Comparison of ENCODE assay signal across 8 cellular contexts in the genomic region with DNA sequence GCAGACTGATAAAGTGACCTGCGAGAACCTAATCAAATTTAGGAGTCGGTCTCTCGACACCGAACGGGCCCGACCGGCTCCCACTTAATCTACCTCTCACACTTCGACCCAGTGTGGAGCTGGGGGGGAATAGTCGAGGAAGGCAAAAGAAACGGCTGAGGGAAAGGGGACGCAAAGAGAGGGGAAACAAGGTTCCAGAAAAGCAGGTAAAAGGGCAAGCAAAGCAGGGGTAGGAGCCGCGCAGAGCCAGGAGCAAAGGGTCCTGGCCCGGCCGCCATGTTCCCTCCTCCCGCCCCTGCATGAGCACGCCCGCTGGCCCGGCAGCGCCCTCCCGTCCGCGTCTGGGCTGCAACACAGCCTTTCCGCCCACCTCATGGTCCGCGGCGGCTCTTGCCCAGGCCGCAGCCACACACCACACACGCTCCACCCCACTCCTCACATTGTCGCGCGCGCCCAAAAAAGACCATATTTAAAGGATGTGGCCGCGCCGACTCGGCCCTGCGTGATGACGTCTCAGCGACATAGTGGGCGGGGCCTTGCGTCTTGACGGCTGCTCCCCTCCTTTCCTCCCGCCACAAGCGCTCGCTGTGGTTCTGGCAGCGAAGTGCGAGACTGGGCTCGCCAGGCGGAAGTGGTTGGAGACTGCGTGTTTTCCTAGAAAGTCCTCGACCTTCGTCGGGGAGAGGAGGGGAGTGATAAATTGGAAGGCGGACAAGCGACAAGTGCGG. TPM values are rescaled to one million over a fixed set of nuclear protein-coding genes. Genes with fewer than 3 reads are reported as not detected.
DNase-seq lines count a peak whose midpoint lies in the region; ATAC-seq and TF ChIP-seq lines count a peak whose summit lies in the region.

A gene with protein sequence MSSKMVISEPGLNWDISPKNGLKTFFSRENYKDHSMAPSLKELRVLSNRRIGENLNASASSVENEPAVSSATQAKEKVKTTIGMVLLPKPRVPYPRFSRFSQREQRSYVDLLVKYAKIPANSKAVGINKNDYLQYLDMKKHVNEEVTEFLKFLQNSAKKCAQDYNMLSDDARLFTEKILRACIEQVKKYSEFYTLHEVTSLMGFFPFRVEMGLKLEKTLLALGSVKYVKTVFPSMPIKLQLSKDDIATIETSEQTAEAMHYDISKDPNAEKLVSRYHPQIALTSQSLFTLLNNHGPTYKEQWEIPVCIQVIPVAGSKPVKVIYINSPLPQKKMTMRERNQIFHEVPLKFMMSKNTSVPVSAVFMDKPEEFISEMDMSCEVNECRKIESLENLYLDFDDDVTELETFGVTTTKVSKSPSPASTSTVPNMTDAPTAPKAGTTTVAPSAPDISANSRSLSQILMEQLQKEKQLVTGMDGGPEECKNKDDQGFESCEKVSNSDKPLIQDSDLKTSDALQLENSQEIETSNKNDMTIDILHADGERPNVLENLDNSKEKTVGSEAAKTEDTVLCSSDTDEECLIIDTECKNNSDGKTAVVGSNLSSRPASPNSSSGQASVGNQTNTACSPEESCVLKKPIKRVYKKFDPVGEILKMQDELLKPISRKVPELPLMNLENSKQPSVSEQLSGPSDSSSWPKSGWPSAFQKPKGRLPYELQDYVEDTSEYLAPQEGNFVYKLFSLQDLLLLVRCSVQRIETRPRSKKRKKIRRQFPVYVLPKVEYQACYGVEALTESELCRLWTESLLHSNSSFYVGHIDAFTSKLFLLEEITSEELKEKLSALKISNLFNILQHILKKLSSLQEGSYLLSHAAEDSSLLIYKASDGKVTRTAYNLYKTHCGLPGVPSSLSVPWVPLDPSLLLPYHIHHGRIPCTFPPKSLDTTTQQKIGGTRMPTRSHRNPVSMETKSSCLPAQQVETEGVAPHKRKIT (minus strand): TSS at position 510 of the 728 bp plus-strand sequence. CDS start 1,165 bp downstream, outside the sequence.

- intact Hi-C loops in T-helper 2 cell treated with Interferon-gamma antibody and Interleukin-4, amounts not matched to agents 100 ng/mL and 5 ng/mL, for 36 hours (cut with micrococcal nuclease), result loop anchor here (1.0 to 2.0 kb wide), 4 partner anchors 80 to 789 kb away; a partner anchor contains a TSS
- intact Hi-C loops in ascending aorta (cut with DNase I) (loop anchor here (5.0 to 10.0 kb wide), 3 partner anchors 81 to 794 kb away; a partner anchor contains a TSS), right cardiac atrium (cut with DNase I) (no loop called here), uterus (cut with DNase I; ENCODE audit: low total_unique reads) (no loop called here)

- H3K36me3 ChIP-seq in ascending aorta, result peaks cover 0 to 13% of the 10 kb centered on the region in 2 donors
- no peaks in the 10 kb centered on the region for H3K36me3 ChIP-seq in uterus

- peak; percentile 83 to 89 for TF ChIP-seq POLR2A in uterus (IDR thresholded peaks at IDR 0.05)

- H3K9me3 ChIP-seq in ascending aorta, result no peaks in the 10 kb centered on the region
- H3K9me3 ChIP-seq in right cardiac atrium (ENCODE audit: control insufficient read depth, low read length), result no peaks in the 10 kb centered on the region
- no peaks in the 10 kb centered on the region for H3K9me3 ChIP-seq in uterus

- H3K4me1 ChIP-seq in ascending aorta (peaks cover 0 to 22% of the 10 kb centered on the region in 2 donors), right cardiac atrium (ENCODE audit: control insufficient read depth, insufficient read depth, low read length) (peaks cover 5% of the 10 kb centered on the region), uterus (peaks cover 10 to 17% of the 10 kb centered on the region in 2 donors)

- DNase-seq in NCI-H187 treated with DMSO at 0.1 percent for 48 hours (lab: John Stamatoyannopoulos, UW), result peak; percentile 64
- DNase-seq in ascending aorta (ENCODE audit: low spot score in 2 of 2), result peak; percentile 85 to 98
- DNase-seq in right cardiac atrium, result peak; percentile 98 to 99 (median 98)
- peak; percentile 81 for DNase-seq in pulmonary artery endothelial cell (ENCODE audit: low read depth, low spot score)
- DNase-seq in uterus, result peak; percentile 94 to 95

- peak within 1 kb of the TSS; percentile 95 to 98 for H3K27ac ChIP-seq in ascending aorta
- H3K27ac ChIP-seq in right cardiac atrium (ENCODE audit: low read length), result peak within 1 kb of the TSS; percentile 75
- H3K27ac ChIP-seq in uterus, result peak within 1 kb of the TSS; percentile 82 to 91

- ATAC-seq in GM18499 (IDR thresholded peaks at IDR 0.05; ENCODE audit: insufficient read depth, unreplicated experiment) (peak; percentile 77), HG02943 (IDR thresholded peaks at IDR 0.05; ENCODE audit: low read depth, unreplicated experiment) (peak; percentile 82), right cardiac atrium (peak; percentile 97 to 98)

- no peak for TF ChIP-seq CTCF in ascending aorta (IDR thresholded peaks at IDR 0.05)
- peak in 2 of 4 experiments; percentile 23 to 36 for TF ChIP-seq CTCF in uterus (IDR thresholded peaks at IDR 0.05)

- under 1% methylated on average over 57 of the region's 57 CpGs for WGBS in right cardiac atrium

- H3K4me3 ChIP-seq in ascending aorta (peak within 1 kb of the TSS; percentile 84 to 100), right cardiac atrium (ENCODE audit: low read length) (peak within 1 kb of the TSS; percentile 47), uterus (peak within 1 kb of the TSS; percentile 58 to 67)

- H3K27me3 ChIP-seq in ascending aorta (no peaks in the 10 kb centered on the region), right cardiac atrium (ENCODE audit: control insufficient read depth, insufficient read depth) (no peaks in the 10 kb centered on the region), uterus (no peaks in the 10 kb centered on the region)

RNA-seq across cellular contexts. Expression of the gene that starts here (rescaled TPM):
- 65.3 and 70.7 TPM in 2 replicates for total RNA-seq in T-helper 2 cell treated with Interferon-gamma antibody and Interleukin-4, amounts not matched to agents 100 ng/mL and 5 ng/mL, for 36 hours
- total RNA-seq in ascending aorta (45.1 TPM), right cardiac atrium (10 to 100 TPM; 27.4 to 31.3 (median 30.1) TPM), pulmonary artery endothelial cell (34.2 and 47.0 TPM in 2 replicates), uterus (10 to 100 TPM; 18.2 to 89.9 (median 43.7) TPM)
- 11.0 TPM for polyA plus RNA-seq in right cardiac atrium

Comparison
In these comparisons a context has a peak if more than half of its experiments do, and no peak if none do; other contexts are left out.
1. Peak in every context shown above with its lines: DNase-seq, ATAC-seq, H3K4me3 ChIP-seq and H3K27ac ChIP-seq.
2. intact Hi-C loops: an anchor here in T-helper 2 cell treated with Interferon-gamma antibody and Interleukin-4, amounts not matched to agents 100 ng/mL and 5 ng/mL, for 36 hours (1.0 to 2.0 kb wide) and ascending aorta (5.0 to 10.0 kb wide); none called in right cardiac atrium and uterus.